ENCODE assay signal across 1 cellular context in the genomic region with DNA sequence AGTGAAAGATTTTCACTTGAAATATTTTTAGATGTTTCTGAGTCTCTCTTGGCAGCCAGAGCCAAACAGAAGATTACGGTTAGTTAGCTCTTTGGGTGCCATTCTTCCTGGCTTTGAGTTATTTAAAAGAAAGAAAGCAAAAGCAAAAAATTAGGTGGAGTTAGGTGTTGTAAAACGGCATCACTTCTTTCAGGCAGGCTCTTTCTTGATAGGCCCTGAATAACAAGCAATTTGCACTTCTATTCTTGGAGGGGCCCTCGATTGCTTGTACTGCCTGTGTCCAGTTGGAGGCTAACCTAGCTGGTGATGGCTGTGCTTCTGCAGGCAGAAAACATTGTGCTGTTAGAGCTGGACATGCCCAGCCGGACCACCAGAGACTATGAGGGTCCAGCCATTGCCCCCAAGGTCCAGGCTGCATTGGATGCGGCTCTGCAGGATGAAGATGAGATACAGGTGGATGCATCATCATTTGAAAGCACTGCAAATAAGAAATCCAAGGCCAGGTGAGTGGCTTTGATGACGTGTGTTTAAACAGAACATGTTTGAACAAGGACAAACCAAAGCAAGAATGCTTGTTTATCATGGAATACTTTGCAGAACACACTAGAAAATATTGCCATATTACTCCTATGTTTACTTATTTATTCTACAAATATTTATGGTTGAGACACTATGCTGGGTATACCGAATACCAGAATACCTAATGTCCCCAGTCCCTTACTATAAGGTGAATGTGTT.
A peak's percentile ranks its signal among the peaks of the same experiment; 100 is the strongest.
TF ChIP-seq lines count a peak whose summit lies in the region.

No MANE protein-coding gene starts in this region.

TF ChIP-seq in HepG2, 621 proteins besides CTCF, POLR2A, EP300 and RAD21 (continued from another document):
- TF ChIP-seq ZNF331 (CRISPR knock-in tag; IDR thresholded peaks at IDR 0.05) (peak; percentile 70; the same call in 1 of the 2 replicates), MAFF (IDR thresholded peaks at IDR 0.05; ENCODE audit: low read depth, low read length) (peak; percentile 59), SIX1 (CRISPR knock-in tag; IDR thresholded peaks at IDR 0.05; ENCODE audit: borderline replicate concordance) (peak; percentile 72; the same call in 1 of the 2 replicates), NFIC (IDR thresholded peaks at IDR 0.05; ENCODE audit: low read length) (peak; percentile 94), ZFP1 (CRISPR knock-in tag; IDR thresholded peaks at IDR 0.05) (no peak; the same call in 1 of the 2 replicates), ISL2 (CRISPR knock-in tag; IDR thresholded peaks at IDR 0.05) (peak; percentile 93), ZNF792 (CRISPR knock-in tag; IDR thresholded peaks at IDR 0.05) (peak; percentile 85), POGZ (CRISPR knock-in tag; IDR thresholded peaks at IDR 0.05) (peak; percentile 79), PTBP1 (IDR thresholded peaks at IDR 0.05; ENCODE audit: low read depth, low read length, poor library complexity, severe bottlenecking) (no peak), ZNF629 (CRISPR knock-in tag; conservative IDR thresholded peaks at IDR 0.05) (0 out of 2 replicates have a peak, but pooled peaks have one; percentile 13), ZNF781 (CRISPR knock-in tag; IDR thresholded peaks at IDR 0.05; ENCODE audit: borderline replicate concordance, not compliant biosample characterization) (no peak), LCORL (IDR thresholded peaks at IDR 0.05) (no peak; the same call in 1 of the 2 replicates), LCORL (CRISPR knock-in tag; IDR thresholded peaks at IDR 0.05) (peak; percentile 80), ZSCAN12 (CRISPR knock-in tag; IDR thresholded peaks at IDR 0.05) (no peak)
- TF ChIP-seq, protein P1, sequence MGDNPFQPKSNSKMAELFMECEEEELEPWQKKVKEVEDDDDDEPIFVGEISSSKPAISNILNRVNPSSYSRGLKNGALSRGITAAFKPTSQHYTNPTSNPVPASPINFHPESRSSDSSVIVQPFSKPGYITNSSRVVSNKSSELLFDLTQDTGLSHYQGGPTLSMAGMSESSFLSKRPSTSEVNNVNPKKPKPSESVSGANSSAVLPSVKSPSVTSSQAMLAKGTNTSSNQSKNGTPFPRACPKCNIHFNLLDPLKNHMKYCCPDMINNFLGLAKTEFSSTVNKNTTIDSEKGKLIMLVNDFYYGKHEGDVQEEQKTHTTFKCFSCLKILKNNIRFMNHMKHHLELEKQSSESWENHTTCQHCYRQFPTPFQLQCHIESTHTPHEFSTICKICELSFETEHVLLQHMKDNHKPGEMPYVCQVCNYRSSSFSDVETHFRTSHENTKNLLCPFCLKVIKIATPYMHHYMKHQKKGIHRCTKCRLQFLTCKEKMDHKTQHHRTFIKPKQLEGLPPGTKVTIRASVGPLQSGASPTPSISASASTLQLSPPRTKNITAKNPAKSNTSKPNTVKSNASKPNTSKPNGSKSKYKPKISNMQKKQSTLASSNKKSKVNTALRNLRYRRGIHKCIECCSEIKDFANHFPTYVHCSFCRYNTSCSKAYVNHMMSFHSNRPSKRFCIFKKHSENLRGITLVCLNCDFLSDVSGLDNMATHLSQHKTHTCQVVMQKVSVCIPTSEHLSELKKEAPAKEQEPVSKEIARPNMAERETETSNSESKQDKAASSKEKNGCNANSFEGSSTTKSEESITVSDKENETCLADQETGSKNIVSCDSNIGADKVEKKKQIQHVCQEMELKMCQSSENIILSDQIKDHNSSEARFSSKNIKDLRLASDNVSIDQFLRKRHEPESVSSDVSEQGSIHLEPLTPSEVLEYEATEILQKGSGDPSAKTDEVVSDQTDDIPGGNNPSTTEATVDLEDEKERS (CRISPR knock-in tag; IDR thresholded peaks at IDR 0.05), result peak; percentile 81; the same call in 1 of the 2 replicates
- TF ChIP-seq, protein P2, sequence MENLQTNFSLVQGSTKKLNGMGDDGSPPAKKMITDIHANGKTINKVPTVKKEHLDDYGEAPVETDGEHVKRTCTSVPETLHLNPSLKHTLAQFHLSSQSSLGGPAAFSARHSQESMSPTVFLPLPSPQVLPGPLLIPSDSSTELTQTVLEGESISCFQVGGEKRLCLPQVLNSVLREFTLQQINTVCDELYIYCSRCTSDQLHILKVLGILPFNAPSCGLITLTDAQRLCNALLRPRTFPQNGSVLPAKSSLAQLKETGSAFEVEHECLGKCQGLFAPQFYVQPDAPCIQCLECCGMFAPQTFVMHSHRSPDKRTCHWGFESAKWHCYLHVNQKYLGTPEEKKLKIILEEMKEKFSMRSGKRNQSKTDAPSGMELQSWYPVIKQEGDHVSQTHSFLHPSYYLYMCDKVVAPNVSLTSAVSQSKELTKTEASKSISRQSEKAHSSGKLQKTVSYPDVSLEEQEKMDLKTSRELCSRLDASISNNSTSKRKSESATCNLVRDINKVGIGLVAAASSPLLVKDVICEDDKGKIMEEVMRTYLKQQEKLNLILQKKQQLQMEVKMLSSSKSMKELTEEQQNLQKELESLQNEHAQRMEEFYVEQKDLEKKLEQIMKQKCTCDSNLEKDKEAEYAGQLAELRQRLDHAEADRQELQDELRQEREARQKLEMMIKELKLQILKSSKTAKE (CRISPR knock-in tag; IDR thresholded peaks at IDR 0.05; ENCODE audit: borderline replicate concordance), result peak; percentile 57
- TF ChIP-seq, protein P3, sequence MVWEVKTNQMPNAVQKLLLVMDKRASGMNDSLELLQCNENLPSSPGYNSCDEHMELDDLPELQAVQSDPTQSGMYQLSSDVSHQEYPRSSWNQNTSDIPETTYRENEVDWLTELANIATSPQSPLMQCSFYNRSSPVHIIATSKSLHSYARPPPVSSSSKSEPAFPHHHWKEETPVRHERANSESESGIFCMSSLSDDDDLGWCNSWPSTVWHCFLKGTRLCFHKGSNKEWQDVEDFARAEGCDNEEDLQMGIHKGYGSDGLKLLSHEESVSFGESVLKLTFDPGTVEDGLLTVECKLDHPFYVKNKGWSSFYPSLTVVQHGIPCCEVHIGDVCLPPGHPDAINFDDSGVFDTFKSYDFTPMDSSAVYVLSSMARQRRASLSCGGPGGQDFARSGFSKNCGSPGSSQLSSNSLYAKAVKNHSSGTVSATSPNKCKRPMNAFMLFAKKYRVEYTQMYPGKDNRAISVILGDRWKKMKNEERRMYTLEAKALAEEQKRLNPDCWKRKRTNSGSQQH (CRISPR knock-in tag; IDR thresholded peaks at IDR 0.05; ENCODE audit: low read depth), result peak; percentile 76; the same call in 1 of the 2 replicates
- TF ChIP-seq, protein P4, sequence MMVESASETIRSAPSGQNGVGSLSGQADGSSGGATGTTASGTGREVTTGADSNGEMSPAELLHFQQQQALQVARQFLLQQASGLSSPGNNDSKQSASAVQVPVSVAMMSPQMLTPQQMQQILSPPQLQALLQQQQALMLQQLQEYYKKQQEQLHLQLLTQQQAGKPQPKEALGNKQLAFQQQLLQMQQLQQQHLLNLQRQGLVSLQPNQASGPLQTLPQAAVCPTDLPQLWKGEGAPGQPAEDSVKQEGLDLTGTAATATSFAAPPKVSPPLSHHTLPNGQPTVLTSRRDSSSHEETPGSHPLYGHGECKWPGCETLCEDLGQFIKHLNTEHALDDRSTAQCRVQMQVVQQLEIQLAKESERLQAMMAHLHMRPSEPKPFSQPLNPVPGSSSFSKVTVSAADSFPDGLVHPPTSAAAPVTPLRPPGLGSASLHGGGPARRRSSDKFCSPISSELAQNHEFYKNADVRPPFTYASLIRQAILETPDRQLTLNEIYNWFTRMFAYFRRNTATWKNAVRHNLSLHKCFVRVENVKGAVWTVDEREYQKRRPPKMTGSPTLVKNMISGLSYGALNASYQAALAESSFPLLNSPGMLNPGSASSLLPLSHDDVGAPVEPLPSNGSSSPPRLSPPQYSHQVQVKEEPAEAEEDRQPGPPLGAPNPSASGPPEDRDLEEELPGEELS (CRISPR knock-in tag; IDR thresholded peaks at IDR 0.05), result peak; percentile 97
- TF ChIP-seq, protein P5, sequence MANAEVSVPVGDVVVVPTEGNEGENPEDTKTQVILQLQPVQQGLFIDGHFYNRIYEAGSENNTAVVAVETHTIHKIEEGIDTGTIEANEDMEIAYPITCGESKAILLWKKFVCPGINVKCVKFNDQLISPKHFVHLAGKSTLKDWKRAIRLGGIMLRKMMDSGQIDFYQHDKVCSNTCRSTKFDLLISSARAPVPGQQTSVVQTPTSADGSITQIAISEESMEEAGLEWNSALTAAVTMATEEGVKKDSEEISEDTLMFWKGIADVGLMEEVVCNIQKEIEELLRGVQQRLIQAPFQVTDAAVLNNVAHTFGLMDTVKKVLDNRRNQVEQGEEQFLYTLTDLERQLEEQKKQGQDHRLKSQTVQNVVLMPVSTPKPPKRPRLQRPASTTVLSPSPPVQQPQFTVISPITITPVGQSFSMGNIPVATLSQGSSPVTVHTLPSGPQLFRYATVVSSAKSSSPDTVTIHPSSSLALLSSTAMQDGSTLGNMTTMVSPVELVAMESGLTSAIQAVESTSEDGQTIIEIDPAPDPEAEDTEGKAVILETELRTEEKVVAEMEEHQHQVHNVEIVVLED (CRISPR knock-in tag; IDR thresholded peaks at IDR 0.05; ENCODE audit: borderline replicate concordance), result peak; percentile 13; the same call in 1 of the 2 replicates
